In the genomic region with DNA sequence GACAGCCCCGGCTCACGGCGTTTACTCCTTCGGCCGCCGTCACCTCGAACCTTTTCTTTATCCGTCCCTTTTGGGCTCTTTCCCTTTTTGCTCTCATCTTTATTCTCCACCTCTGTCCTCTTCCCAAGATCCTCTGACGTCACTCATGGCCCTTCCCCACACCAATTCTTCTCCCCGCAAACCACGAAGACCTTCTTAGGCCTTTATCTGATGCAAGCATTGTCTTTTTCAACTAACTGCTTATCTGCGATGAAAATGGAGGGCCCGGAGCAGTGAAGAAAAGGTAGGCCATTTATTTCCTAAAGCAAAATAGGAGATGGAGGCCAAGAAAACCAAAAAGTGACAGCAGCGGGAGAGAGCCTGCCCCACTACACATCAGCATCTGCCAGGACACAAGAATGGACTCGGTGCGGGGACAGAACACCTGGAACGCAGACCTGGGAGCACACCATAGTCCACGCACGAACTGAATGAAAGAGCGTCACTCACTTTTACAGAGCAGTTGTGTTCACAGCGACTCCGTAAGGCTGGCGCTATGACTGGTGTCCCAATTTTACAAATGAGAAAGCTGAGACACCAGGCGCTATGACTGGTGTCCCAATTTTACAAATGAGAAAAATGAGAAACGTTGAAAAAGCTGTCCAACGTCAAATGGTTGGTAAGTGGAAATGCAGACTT, we compare ENCODE assay signal across 1 cellular context.
TF ChIP-seq lines count a peak whose summit lies in the region.

No MANE protein-coding gene starts in this region.

TF ChIP-seq in endothelial cell of umbilical vein, 7 proteins besides CTCF, POLR2A, EP300 and RAD21 (continued from another document):
- TF ChIP-seq POLR2AphosphoS5 (IDR thresholded peaks at IDR 0.05; ENCODE audit: insufficient read depth, low read depth, low read length), result no peak
